ENCODE assay signal across 9 cellular contexts in genomic region chr20:63651942-63652191, GRCh38. TPM values are rescaled to one million over a fixed set of nuclear protein-coding genes. Genes with fewer than 3 reads are reported as not detected.
DNase-seq lines count a peak whose midpoint lies in the region; ATAC-seq and TF ChIP-seq lines count a peak whose summit lies in the region.
"Had no signal": no experiment of that assay in that cellular context is flagged by ENCODE, and none has a peak within 500 bp of the region (broad histone marks: within the 10 kb centered on the region; RNA-seq: fewer than 3 reads in every experiment).

No MANE protein-coding gene starts in this region.

- no peak overlapping the region for H2AFZ ChIP-seq in SK-N-SH (ENCODE audit: low read depth)

- H3K4me1 ChIP-seq in SK-N-SH (ENCODE audit: control insufficient read depth in 1 of 2, insufficient read depth in 2 of 2, low read depth in 1 of 2, low read length in 1 of 2): peaks cover 8 to 17% of the 10 kb centered on the region in 2 experiments; a peak in 2 of 4 replicates
- H3K4me1 ChIP-seq in iPS-18a (ENCODE audit: control insufficient read depth, low read depth, low read length): peaks cover 7% of the 10 kb centered on the region
- peaks cover 0 to 26% (median 17%) of the 10 kb centered on the region in 5 donors for H3K4me1 ChIP-seq in subcutaneous abdominal adipose tissue (ENCODE audit: control insufficient read depth in 5 of 5, insufficient read depth in 5 of 5, low read length in 5 of 5)

- no peaks in the 10 kb centered on the region for H3K36me3 ChIP-seq in SK-N-SH (replicated peaks in 1 of 2; ENCODE audit: control insufficient read depth in 1 of 2, insufficient read depth in 2 of 2, low read length in 1 of 2)
- no peaks in the 10 kb centered on the region for H3K36me3 ChIP-seq in iPS-18a (ENCODE audit: control insufficient read depth, low read depth, low read length)
- H3K36me3 ChIP-seq in subcutaneous abdominal adipose tissue (ENCODE audit: control insufficient read depth in 5 of 5, insufficient read depth in 5 of 5, low read length in 5 of 5): no peaks in the 10 kb centered on the region

- no peaks in the 10 kb centered on the region for H3K27me3 ChIP-seq in SK-N-SH (ENCODE audit: insufficient read depth)
- H3K27me3 ChIP-seq in iPS-18a (ENCODE audit: control insufficient read depth, insufficient read depth, low read length): no peaks in the 10 kb centered on the region
- H3K27me3 ChIP-seq in subcutaneous abdominal adipose tissue (ENCODE audit: control insufficient read depth in 5 of 5, insufficient read depth in 4 of 5, low read length in 5 of 5): peaks cover 10 to 19% (median 16%) of the 10 kb centered on the region in 5 donors

- POLR2A ChIA-PET in SK-N-SH (lab: Yijun Ruan, JAX): interaction anchor here (0.6 kb wide), 1 partner anchor 8 kb away, joined by 3 read pairs; no protein-coding TSS in a partner anchor

- no peak for ATAC-seq in SK-N-SH treated with all-trans-retinoic acid at 6 μM for 48 hours

- H3F3A ChIP-seq in SK-N-SH (replicated peaks; ENCODE audit: insufficient read depth): peaks cover 8% of the 10 kb centered on the region

- no peak for TF ChIP-seq CTCF in SK-N-SH (IDR thresholded peaks at IDR 0.05)

- H3K36me3 Mint-ChIP-seq in activated naive CD4-positive, alpha-beta T cell treated with anti-CD3 and anti-CD28 coated beads, Interleukin-2, amount 50 U/mL, for 24 hours: no peaks in the 10 kb centered on the region

- TF ChIP-seq RAD21 in SK-N-SH (IDR thresholded peaks at IDR 0.05; ENCODE audit: low read length): no peak

- DNase-seq in SK-N-SH (peak; percentile 51), ecto neural progenitor cell (ENCODE audit: low spot score) (no peak), NCI-H526 treated with DMSO at 0.1 percent for 48 hours (lab: John Stamatoyannopoulos, UW) (no peak), NCI-H82 (lab: John Stamatoyannopoulos, UW) (no peak)

- peak overlapping the region; percentile 91 for H3K27ac Mint-ChIP-seq in activated naive CD4-positive, alpha-beta T cell treated with anti-CD3 and anti-CD28 coated beads, Interleukin-2, amount 50 U/mL, for 24 hours

- H3K27ac ChIP-seq in SK-N-SH (ENCODE audit: low read depth in 2 of 2, low read length in 1 of 2): peak overlapping the region in 1 of 2 experiments; percentile 92; a peak in 1 of 4 replicates
- H3K27ac ChIP-seq in iPS-18a (ENCODE audit: low read length): no peak overlapping the region
- H3K27ac ChIP-seq in subcutaneous abdominal adipose tissue (ENCODE audit: low read depth, low read length): no peak overlapping the region
- H3K27ac ChIP-seq: C4-2B had no signal

- H3K9ac ChIP-seq in SK-N-SH (peak overlapping the region; percentile 43), iPS-18a (ENCODE audit: low read length) (no peak overlapping the region), subcutaneous abdominal adipose tissue (ENCODE audit: low read length in 5 of 5) (no peak overlapping the region)

- peak overlapping the region; percentile 86 for H3K4me3 Mint-ChIP-seq in activated naive CD4-positive, alpha-beta T cell treated with anti-CD3 and anti-CD28 coated beads, Interleukin-2, amount 50 U/mL, for 24 hours

- CTCF ChIA-PET in SK-N-SH (lab: Yijun Ruan, JAX): interaction anchor here (0.6 to 5.5 kb wide), 5 partner anchors 25 to 116 kb away, joined by 3 to 27 read pairs (median 3); partner anchors contain the start of genes GMEB2 and PTK6

- H3K9me3 ChIP-seq in SK-N-SH: no peaks in the 10 kb centered on the region
- H3K9me3 ChIP-seq in iPS-18a (ENCODE audit: control insufficient read depth, low read depth, low read length): no peaks in the 10 kb centered on the region
- no peaks in the 10 kb centered on the region for H3K9me3 ChIP-seq in subcutaneous abdominal adipose tissue (ENCODE audit: control insufficient read depth in 5 of 5, low read length in 5 of 5)

- no peaks in the 10 kb centered on the region for H3K9me2 ChIP-seq in SK-N-SH

- H3K4me3 ChIP-seq in SK-N-SH (ENCODE audit: low read depth in 2 of 2, low read length in 1 of 2): peak overlapping the region; percentile 67 to 76
- H3K4me3 ChIP-seq in iPS-18a (ENCODE audit: low read length): peak overlapping the region; percentile 56
- peak overlapping the region in 3 of 5 donors; percentile 47 to 60 (median 54) for H3K4me3 ChIP-seq in subcutaneous abdominal adipose tissue (ENCODE audit: low read depth in 1 of 5, low read length in 5 of 5)

- 29% methylated on average over 9 of the region's 11 CpGs for WGBS in SK-N-SH (ENCODE audit: low lambda C conversion rate)

- H3K9me3 Mint-ChIP-seq in activated naive CD4-positive, alpha-beta T cell treated with anti-CD3 and anti-CD28 coated beads, Interleukin-2, amount 50 U/mL, for 24 hours: no peaks in the 10 kb centered on the region

- H3K79me2 ChIP-seq in SK-N-SH (ENCODE audit: insufficient read depth): peaks cover 16% of the 10 kb centered on the region

- no peaks in the 10 kb centered on the region for H3K27me3 Mint-ChIP-seq in activated naive CD4-positive, alpha-beta T cell treated with anti-CD3 and anti-CD28 coated beads, Interleukin-2, amount 50 U/mL, for 24 hours

- peaks cover 27% of the 10 kb centered on the region for H3K4me1 Mint-ChIP-seq in activated naive CD4-positive, alpha-beta T cell treated with anti-CD3 and anti-CD28 coated beads, Interleukin-2, amount 50 U/mL, for 24 hours

- peak overlapping the region; percentile 83 for H3K4me2 ChIP-seq in SK-N-SH

- TF ChIP-seq EP300 in SK-N-SH (IDR thresholded peaks at IDR 0.05; ENCODE audit: borderline replicate concordance in 1 of 2, low read depth in 1 of 2, low read length in 1 of 2): no peak

- H4K20me1 ChIP-seq in SK-N-SH (ENCODE audit: insufficient read depth): peaks cover 31% of the 10 kb centered on the region

TF ChIP-seq in SK-N-SH, 30 proteins besides CTCF, POLR2A, EP300 and RAD21 (continues in another document):
- TF ChIP-seq FOXJ3 (CRISPR knock-in tag; IDR thresholded peaks at IDR 0.05) (no peak), JUND (IDR thresholded peaks at IDR 0.05) (no peak), TEAD4 (IDR thresholded peaks at IDR 0.05; ENCODE audit: borderline replicate concordance, insufficient read depth) (no peak), GATA2 (CRISPR knock-in tag; IDR thresholded peaks at IDR 0.05) (no peak), GABPA (IDR thresholded peaks at IDR 0.05; ENCODE audit: low read depth) (no peak)

TF ChIP-seq in SK-N-SH treated with all-trans-retinoic acid at 6 μM for 48 hours, 23 proteins besides CTCF, POLR2A, EP300 and RAD21:
- no peak for TF ChIP-seq ZFP3 (CRISPR knock-in tag; IDR thresholded peaks at IDR 0.05)
- no peak for TF ChIP-seq ESRRG (CRISPR knock-in tag; IDR thresholded peaks at IDR 0.05)
- TF ChIP-seq ZNF70 (CRISPR knock-in tag; IDR thresholded peaks at IDR 0.05): no peak
- no peak for TF ChIP-seq ZNF565 (CRISPR knock-in tag; conservative IDR thresholded peaks at IDR 0.05; ENCODE audit: low read depth)
- TF ChIP-seq RARB (CRISPR knock-in tag; IDR thresholded peaks at IDR 0.05): no peak
- no peak for TF ChIP-seq POU6F1 (CRISPR knock-in tag; IDR thresholded peaks at IDR 0.05; ENCODE audit: borderline replicate concordance, low read depth)
- no peak for TF ChIP-seq ARNTL (CRISPR knock-in tag; IDR thresholded peaks at IDR 0.05; ENCODE audit: borderline replicate concordance, low read depth)
- TF ChIP-seq ZC3H10 (CRISPR knock-in tag; IDR thresholded peaks at IDR 0.05): no peak
- no peak for TF ChIP-seq ZNF8 (CRISPR knock-in tag; IDR thresholded peaks at IDR 0.05)
- TF ChIP-seq ZFP30 (CRISPR knock-in tag; IDR thresholded peaks at IDR 0.05): no peak
- TF ChIP-seq SNAI2 (CRISPR knock-in tag; IDR thresholded peaks at IDR 0.05): no peak
- TF ChIP-seq BACH2 (CRISPR knock-in tag; IDR thresholded peaks at IDR 0.05; ENCODE audit: borderline replicate concordance): no peak
- no peak for TF ChIP-seq ISL1 (CRISPR knock-in tag; IDR thresholded peaks at IDR 0.05)

RNA-seq across cellular contexts. Expression of gene STMN3, which starts 1.4 kb away (rescaled TPM):
- polyA plus RNA-seq in SK-N-SH (2012; rRNA removed): 89.8 and 111 TPM in 2 replicates
- polyA plus RNA-seq in SK-N-SH (2012; cell fraction: cytosol; rRNA removed): 58.5 and 83.6 TPM in 2 replicates
- 103 and 122 TPM in 2 replicates for polyA plus RNA-seq in SK-N-SH (2012; cell fraction: nucleus; rRNA removed)

RNA-seq across cellular contexts. Expression of gene RTEL1, which starts 6.2 kb away (rescaled TPM):
- 9.9 and 12.9 TPM in 2 replicates for polyA plus RNA-seq in SK-N-SH (2012; rRNA removed)
- polyA plus RNA-seq in SK-N-SH (2012; cell fraction: cytosol; rRNA removed): 1.5 and 2.4 TPM in 2 replicates
- 82.0 and 145 TPM in 2 replicates for polyA plus RNA-seq in SK-N-SH (2012; cell fraction: nucleus; rRNA removed)

RNA-seq across cellular contexts. Expression of gene GMEB2, which starts 25.0 kb away (rescaled TPM):
- polyA plus RNA-seq in SK-N-SH (2012; rRNA removed): 5.6 and 6.5 TPM in 2 replicates
- 3.2 and 4.9 TPM in 2 replicates for polyA plus RNA-seq in SK-N-SH (2012; cell fraction: cytosol; rRNA removed)
- polyA plus RNA-seq in SK-N-SH (2012; cell fraction: nucleus; rRNA removed): 9.9 and 10.9 TPM in 2 replicates

RNA-seq across cellular contexts. Expression of gene TNFRSF6B, which starts 44.6 kb away (rescaled TPM):
- polyA plus RNA-seq in SK-N-SH (2012; rRNA removed): 8.2 and 9.4 TPM in 2 replicates
- 3.6 and 6.1 TPM in 2 replicates for polyA plus RNA-seq in SK-N-SH (2012; cell fraction: cytosol; rRNA removed)
- polyA plus RNA-seq in SK-N-SH (2012; cell fraction: nucleus; rRNA removed): 18.3 and 28.9 TPM in 2 replicates

RNA-seq across cellular contexts. Expression of gene ARFRP1, which starts 55.9 kb away (rescaled TPM):
- polyA plus RNA-seq in SK-N-SH (2012; rRNA removed): 65.4 and 72.8 TPM in 2 replicates
- 47.9 and 57.4 TPM in 2 replicates for polyA plus RNA-seq in SK-N-SH (2012; cell fraction: cytosol; rRNA removed)
- 132 and 145 TPM in 2 replicates for polyA plus RNA-seq in SK-N-SH (2012; cell fraction: nucleus; rRNA removed)
